Comparison of ENCODE assay signal across 8 cellular contexts in the genomic region with DNA sequence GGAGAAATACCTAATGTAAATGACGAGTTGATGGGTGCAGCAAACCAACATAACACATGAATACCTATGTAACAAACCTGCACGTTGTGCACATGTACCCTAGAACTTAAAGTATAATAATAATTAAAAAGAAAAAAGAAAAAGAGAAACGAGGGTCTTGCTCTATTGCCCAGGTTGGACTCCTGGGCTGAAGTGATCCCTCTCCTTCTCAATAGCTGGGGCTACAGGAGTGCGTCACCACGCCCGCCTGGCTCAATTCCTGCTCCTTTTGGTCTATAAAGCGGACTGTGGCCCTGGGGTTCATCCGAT. TPM values are rescaled to one million over a fixed set of nuclear protein-coding genes. Genes with fewer than 3 reads are reported as not detected.
DNase-seq lines count a peak whose midpoint lies in the region; ATAC-seq and TF ChIP-seq lines count a peak whose summit lies in the region.

No MANE protein-coding gene starts in this region.

- H3K4me3 ChIP-seq in lower leg skin (ENCODE audit: low read depth, poor library complexity, severe bottlenecking) = peak overlapping the region; percentile 47

- H3K4me3 Mint-ChIP-seq in activated CD4-positive, alpha-beta T cell treated with anti-CD3 and anti-CD28 coated beads, Interleukin-2, amount 10 ng/mL, durations not matched to agents 7 days and 5 days = peak overlapping the region; percentile 82
- peak overlapping the region; percentile 88 for H3K4me3 Mint-ChIP-seq in MCF 10A (ENCODE audit: unreplicated experiment)
- H3K4me3 Mint-ChIP-seq in type B pancreatic cell = peak overlapping the region; percentile 88

- WGBS in lower leg skin, 2 donors = 23 to 27% methylated on average over 8 of the region's 8 CpGs

- POLR2A ChIA-PET in activated CD4-positive, alpha-beta T cell treated with anti-CD3 and anti-CD28 coated beads, Interleukin-2, amount 10 ng/mL, durations not matched to agents 7 days and 5 days (lab: Charles Lee) = no interaction called here
- POLR2A ChIA-PET in MCF 10A (lab: Yijun Ruan, JAX) = interaction anchor here (0.6 to 2.4 kb wide), 10 partner anchors 22 to 575 kb away, joined by 3 to 11 read pairs (median 4); partner anchors contain the start of gene IL18

- CTCF ChIA-PET in activated CD4-positive, alpha-beta T cell treated with anti-CD3 and anti-CD28 coated beads, Interleukin-2, amount 10 ng/mL, durations not matched to agents 7 days and 5 days (lab: Charles Lee) = no interaction called here
- CTCF ChIA-PET in MCF 10A (lab: Yijun Ruan, JAX) = interaction anchor here (0.6 to 15.5 kb wide), 4 partner anchors 10 to 1829 kb away, joined by 3 to 428 read pairs (median 4); no protein-coding TSS in a partner anchor

- peak overlapping the region; percentile 98 for H3K27ac Mint-ChIP-seq in activated CD4-positive, alpha-beta T cell treated with anti-CD3 and anti-CD28 coated beads, Interleukin-2, amount 10 ng/mL, durations not matched to agents 7 days and 5 days
- H3K27ac Mint-ChIP-seq in MCF 10A (ENCODE audit: low read depth, unreplicated experiment) (peak overlapping the region; percentile 96), type B pancreatic cell (peak overlapping the region; percentile 96)

- intact Hi-C loops in MCF 10A (cut with micrococcal nuclease) = loop anchor here (10.0 kb wide), 3 partner anchors 329 to 889 kb away; no protein-coding TSS in a partner anchor
- intact Hi-C loops in lower leg skin (cut with DNase I; ENCODE audit: low total_unique reads) = no loop called here

- H3K36me3 Mint-ChIP-seq in activated CD4-positive, alpha-beta T cell treated with anti-CD3 and anti-CD28 coated beads, Interleukin-2, amount 10 ng/mL, durations not matched to agents 7 days and 5 days (ENCODE audit: low read depth) = peaks cover 29% of the 10 kb centered on the region
- H3K36me3 Mint-ChIP-seq in MCF 10A (ENCODE audit: insufficient read depth, unreplicated experiment) = peaks cover 41% of the 10 kb centered on the region
- H3K36me3 Mint-ChIP-seq in type B pancreatic cell = peaks cover 10% of the 10 kb centered on the region

- H3K4me1 Mint-ChIP-seq in activated CD4-positive, alpha-beta T cell treated with anti-CD3 and anti-CD28 coated beads, Interleukin-2, amount 10 ng/mL, durations not matched to agents 7 days and 5 days = peaks cover 30% of the 10 kb centered on the region
- H3K4me1 Mint-ChIP-seq in MCF 10A (ENCODE audit: insufficient read depth, unreplicated experiment) (peaks cover 22% of the 10 kb centered on the region), type B pancreatic cell (ENCODE audit: unreplicated experiment) (peaks cover 11% of the 10 kb centered on the region)

- no peaks in the 10 kb centered on the region for H3K9me3 Mint-ChIP-seq in activated CD4-positive, alpha-beta T cell treated with anti-CD3 and anti-CD28 coated beads, Interleukin-2, amount 10 ng/mL, durations not matched to agents 7 days and 5 days
- no peaks in the 10 kb centered on the region for H3K9me3 Mint-ChIP-seq in MCF 10A (ENCODE audit: unreplicated experiment)
- no peaks in the 10 kb centered on the region for H3K9me3 Mint-ChIP-seq in type B pancreatic cell

- TF ChIP-seq CTCF in MCF 10A (IDR thresholded peaks at IDR 0.05; ENCODE audit: unreplicated experiment) (no peak), lower leg skin (IDR thresholded peaks at IDR 0.05) (no peak), type B pancreatic cell (conservative IDR thresholded peaks at IDR 0.05) (no peak)

- BruUV-seq in MCF 10A (replicated peaks; lab: Mats Ljungman, UMichigan) = TSS peak; percentile 87

- DNase-seq in activated CD4-positive, alpha-beta T cell treated with anti-CD3 and anti-CD28 coated beads, Interleukin-2, amount 10 ng/mL, durations not matched to agents 7 days and 5 days = no peak
- DNase-seq in activated CD4-positive, alpha-beta T cell treated with anti-CD3 and anti-CD28 coated beads, Interleukin-2, amount 50 U/mL, for 48 hours = no peak
- DNase-seq in MCF 10A (ENCODE audit: unreplicated experiment) (no peak), lower leg skin (ENCODE audit: low spot score in 2 of 2) (no peak), type B pancreatic cell (ENCODE audit: extremely low spot score, unreplicated experiment) (no peak)

- TF ChIP-seq POLR2A in lower leg skin (IDR thresholded peaks at IDR 0.05) = no peak

- peaks cover 7% of the 10 kb centered on the region for H3K27me3 Mint-ChIP-seq in activated CD4-positive, alpha-beta T cell treated with anti-CD3 and anti-CD28 coated beads, Interleukin-2, amount 10 ng/mL, durations not matched to agents 7 days and 5 days
- H3K27me3 Mint-ChIP-seq in MCF 10A (ENCODE audit: insufficient read depth, unreplicated experiment) = no peaks in the 10 kb centered on the region
- no peaks in the 10 kb centered on the region for H3K27me3 Mint-ChIP-seq in type B pancreatic cell

- ATAC-seq in HG03025 (IDR thresholded peaks at IDR 0.05; ENCODE audit: low FRiP score, unreplicated experiment) (no peak), HG03460 (IDR thresholded peaks at IDR 0.05; ENCODE audit: unreplicated experiment) (no peak), HG03280 (IDR thresholded peaks at IDR 0.05; ENCODE audit: unreplicated experiment) (no peak)

RNA-seq across cellular contexts. Expression of gene PTS, which starts 0.5 kb away (rescaled TPM):
- total RNA-seq in activated CD4-positive, alpha-beta T cell treated with anti-CD3 and anti-CD28 coated beads, Interleukin-2, amount 10 ng/mL, durations not matched to agents 7 days and 5 days = 10 to 100 TPM; 18.6 to 19.8 TPM
- total RNA-seq in MCF 10A (2022) (68.3 and 79.4 TPM in 2 replicates), lower leg skin (10 to 100 TPM; 17.0 to 37.2 (median 22.4) TPM), type B pancreatic cell (ENCODE audit: low replicate concordance) (27.3 and 35.1 TPM in 2 replicates)

RNA-seq across cellular contexts. Expression of gene PLET1, which starts 35.0 kb away (rescaled TPM):
- not detected for total RNA-seq in activated CD4-positive, alpha-beta T cell treated with anti-CD3 and anti-CD28 coated beads, Interleukin-2, amount 10 ng/mL, durations not matched to agents 7 days and 5 days
- total RNA-seq in MCF 10A (2022) = not detected in 2 replicates
- not detected for total RNA-seq in lower leg skin
- not detected in 2 replicates for total RNA-seq in type B pancreatic cell (ENCODE audit: low replicate concordance)

RNA-seq across cellular contexts. Expression of gene BCO2, which starts 50.4 kb away (rescaled TPM):
- 1 to 10 TPM; 1.2 to 2.4 TPM for total RNA-seq in activated CD4-positive, alpha-beta T cell treated with anti-CD3 and anti-CD28 coated beads, Interleukin-2, amount 10 ng/mL, durations not matched to agents 7 days and 5 days
- total RNA-seq in MCF 10A (2022) = 0.93 TPM in 1 of 2 replicates, not detected in the other
- total RNA-seq in lower leg skin = 1 to 10 TPM in 3 of 4 donors, under 1 TPM in 1; 0.98 to 5.7 (median 3.7) TPM
- 2.2 and 2.7 TPM in 2 replicates for total RNA-seq in type B pancreatic cell (ENCODE audit: low replicate concordance)

RNA-seq across cellular contexts. Expression of gene TEX12, which starts 58.5 kb away (rescaled TPM):
- under 1 TPM; 0.20 to 0.35 TPM for total RNA-seq in activated CD4-positive, alpha-beta T cell treated with anti-CD3 and anti-CD28 coated beads, Interleukin-2, amount 10 ng/mL, durations not matched to agents 7 days and 5 days
- total RNA-seq in MCF 10A (2022) (not detected in 2 replicates), lower leg skin (under 1 TPM in 2 of 4 donors, not detected in 2; 0.22 to 0.75 TPM), type B pancreatic cell (ENCODE audit: low replicate concordance) (not detected in 2 replicates)
